In the genomic region with DNA sequence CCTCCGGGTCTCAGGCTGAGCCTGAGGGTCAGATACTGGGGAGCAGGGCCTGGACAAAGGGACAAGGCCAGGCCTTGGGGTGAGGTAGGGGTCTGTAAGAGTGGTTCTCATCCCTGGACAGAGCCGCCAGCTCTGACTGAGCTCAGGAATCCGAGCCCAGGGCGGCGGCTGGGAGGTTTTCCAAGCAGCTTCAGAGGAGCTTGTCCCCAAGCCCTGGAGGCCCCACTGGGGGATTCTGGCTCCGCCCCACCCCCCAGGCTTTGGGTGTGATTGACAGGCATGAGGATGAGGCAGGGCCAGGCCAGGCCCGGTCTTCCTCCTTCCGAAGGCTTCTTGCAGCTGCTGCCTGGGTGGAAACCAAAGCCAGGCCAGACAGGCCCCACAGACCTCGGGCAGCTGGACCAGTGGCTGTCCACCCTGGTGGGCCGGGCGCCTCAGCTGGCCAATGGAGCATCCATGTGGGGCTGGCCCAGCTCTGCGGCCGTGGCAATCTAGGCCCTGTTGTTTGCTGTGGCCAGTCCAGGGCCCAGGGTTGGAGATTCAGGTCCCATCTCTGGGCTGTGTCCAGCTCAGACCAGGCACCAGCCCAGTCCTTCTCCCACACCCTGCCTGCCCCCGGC, we compare ENCODE assay signal across 1 cellular context.
TF ChIP-seq lines count a peak whose summit lies in the region.

No MANE protein-coding gene starts in this region.

TF ChIP-seq in K562, 482 proteins besides CTCF, POLR2A, EP300 and RAD21 (continued from another document):
- TF ChIP-seq, protein P1, sequence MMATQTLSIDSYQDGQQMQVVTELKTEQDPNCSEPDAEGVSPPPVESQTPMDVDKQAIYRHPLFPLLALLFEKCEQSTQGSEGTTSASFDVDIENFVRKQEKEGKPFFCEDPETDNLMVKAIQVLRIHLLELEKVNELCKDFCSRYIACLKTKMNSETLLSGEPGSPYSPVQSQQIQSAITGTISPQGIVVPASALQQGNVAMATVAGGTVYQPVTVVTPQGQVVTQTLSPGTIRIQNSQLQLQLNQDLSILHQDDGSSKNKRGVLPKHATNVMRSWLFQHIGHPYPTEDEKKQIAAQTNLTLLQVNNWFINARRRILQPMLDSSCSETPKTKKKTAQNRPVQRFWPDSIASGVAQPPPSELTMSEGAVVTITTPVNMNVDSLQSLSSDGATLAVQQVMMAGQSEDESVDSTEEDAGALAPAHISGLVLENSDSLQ (IDR thresholded peaks at IDR 0.05), result peak; percentile 54
